ENCODE assay signal across 1 cellular context in genomic region chr4:111066447-111066846, GRCh38.
TF ChIP-seq lines count a peak whose summit lies in the region.

No MANE protein-coding gene starts in this region.

TF ChIP-seq in IMR-90, 13 proteins besides CTCF, POLR2A, EP300 and RAD21 (continued from another document):
- no peak for TF ChIP-seq CHD1 (IDR thresholded peaks at IDR 0.05; ENCODE audit: low read depth, low read length)
- TF ChIP-seq RFX5 (IDR thresholded peaks at IDR 0.05; ENCODE audit: low read depth, low read length), result no peak
- no peak for TF ChIP-seq CEBPB (IDR thresholded peaks at IDR 0.05; ENCODE audit: low read depth, low read length)
- no peak for TF ChIP-seq FOS (IDR thresholded peaks at IDR 0.05; ENCODE audit: low read depth, low read length)
